24 cellular contexts compared by ENCODE assay signal in genomic region chr10:93712593-93712992, GRCh38. TPM values are rescaled to one million over a fixed set of nuclear protein-coding genes. Genes with fewer than 3 reads are reported as not detected.
"Had no signal": no experiment of that assay in that cellular context is flagged by ENCODE, and none has a peak within 500 bp of the region (broad histone marks: within the 10 kb centered on the region; RNA-seq: fewer than 3 reads in every experiment).

No MANE protein-coding gene starts in this region.

- H3K4me3 ChIP-seq: MG63 had no signal

- H3K27me3 ChIP-seq: MG63 had no signal

- DNase-seq: IMR-90; Karpas-422; KG1; MG63; NCI-H1092; NCI-H1105 treated with DMSO at 0.1 percent for 48 hours; NCI-H1417 treated with DMSO at 0.1 percent for 48 hours; NCI-H146; NCI-H1694 treated with DMSO at 0.1 percent for 48 hours; NCI-H1930; NCI-H2081; NCI-H2107; NCI-H2227 treated with DMSO at 0.1 percent for 48 hours; NCI-H524; NCI-H526 treated with DMSO at 0.1 percent for 48 hours; NCI-H748 treated with DMSO at 0.1 percent for 48 hours; NK-92 treated with Interleukin-12 subunit alpha and Interleukin-12 subunit beta, amount 100 ng/mL, for 24 hours; PC-3; SHP77; SK-N-SH; SW 1271 had no signal

- H3K27ac ChIP-seq: RWPE1 had no signal

RNA-seq across cellular contexts. Expression of gene LGI1, which starts 45.1 kb away (rescaled TPM):
- total RNA-seq: HepG2, IMR-90, PC-3, SK-MEL-5 had no signal
